10 cellular contexts compared by ENCODE assay signal in genomic region chr5:134245101-134245604, GRCh38. TPM values are rescaled to one million over a fixed set of nuclear protein-coding genes. Genes with fewer than 3 reads are reported as not detected.
DNase-seq lines count a peak whose midpoint lies in the region; ATAC-seq and TF ChIP-seq lines count a peak whose summit lies in the region.
"Had no signal": no experiment of that assay in that cellular context is flagged by ENCODE, and none has a peak within 500 bp of the region (broad histone marks: within the 10 kb centered on the region; RNA-seq: fewer than 3 reads in every experiment).

No MANE protein-coding gene starts in this region.

- H4K20me1 ChIP-seq in osteoblast (ENCODE audit: insufficient read depth, low read length) = no peaks in the 10 kb centered on the region

- H3K4me2 ChIP-seq in osteoblast (ENCODE audit: insufficient read depth, low read length) = peak overlapping the region; percentile 75

- H3K4me1 ChIP-seq in SJSA1 (replicated peaks) (peaks cover 39% of the 10 kb centered on the region), osteoblast (ENCODE audit: insufficient read depth, low read length) (peaks cover 57% of the 10 kb centered on the region)

- H2AFZ ChIP-seq in osteoblast (ENCODE audit: low read length) = peak overlapping the region; percentile 84

- no peak for ATAC-seq in activated CD4-positive, CD25-positive, alpha-beta regulatory T cell treated with anti-CD3 and anti-CD28 coated beads, Interleukin-2, amount 50 U/mL, for 24 hours
- no peak for ATAC-seq in GM18907 (IDR thresholded peaks at IDR 0.05; ENCODE audit: unreplicated experiment)

- H3K4me3 ChIP-seq in SJSA1 (no peak overlapping the region), osteoblast (ENCODE audit: insufficient read depth, low read length) (peak overlapping the region; percentile 45)

- TF ChIP-seq CTCF in osteoblast (IDR thresholded peaks at IDR 0.05; ENCODE audit: extremely low read depth, low read depth, low read length) = no peak

- H3K9me3 ChIP-seq in SJSA1 (replicated peaks) = no peaks in the 10 kb centered on the region
- H3K9me3 ChIP-seq in osteoblast (ENCODE audit: low read depth, low read length) = no peaks in the 10 kb centered on the region

- H3K27ac ChIP-seq in SJSA1 (peak overlapping the region; percentile 56), osteoblast (ENCODE audit: low read depth, low read length) (peak overlapping the region; percentile 68)

- no peaks in the 10 kb centered on the region for H3K27me3 ChIP-seq in SJSA1 (replicated peaks)
- H3K27me3 ChIP-seq in osteoblast (ENCODE audit: insufficient read depth, low read length) = no peaks in the 10 kb centered on the region

- no peaks in the 10 kb centered on the region for H3K36me3 ChIP-seq in SJSA1
- no peaks in the 10 kb centered on the region for H3K36me3 ChIP-seq in osteoblast (ENCODE audit: insufficient read depth, low read length)

- H3K79me2 ChIP-seq in osteoblast (ENCODE audit: insufficient read depth, low read length) = no peaks in the 10 kb centered on the region

- peak; percentile 48 for DNase-seq in EH (ENCODE audit: low read depth)
- DNase-seq in SJSA1 (ENCODE audit: low read depth in 1 of 2, low spot score in 2 of 2) = peak; percentile 82 to 84
- peak; percentile 68 for DNase-seq in fibroblast of peridontal ligament (ENCODE audit: extremely low read depth)
- DNase-seq in osteoblast (ENCODE audit: insufficient read length, low spot score, missing footprints) = peak; percentile 31
- no peak for DNase-seq in NCI-H2107 treated with DMSO at 0.1 percent for 48 hours (lab: John Stamatoyannopoulos, UW; ENCODE audit: unreplicated experiment)
- DNase-seq in activated naive CD4-positive, alpha-beta T cell (lab: John Stamatoyannopoulos, UW) = no peak
- DNase-seq: activated effector memory CD4-positive, alpha-beta T cell treated with anti-CD3 and anti-CD28 coated beads, Interleukin-2, amount 50 U/mL, for 16 hours; immature natural killer cell had no signal

RNA-seq across cellular contexts. Expression of gene PPP2CA, which starts 19.3 kb away (rescaled TPM):
- 445 and 446 TPM in 2 replicates for total RNA-seq in SJSA1 (2014; rRNA removed; shearing (Covaris generic))
- total RNA-seq in osteoblast = 44.2 and 55.4 TPM in 2 replicates

Comparison
In these comparisons a context has a peak if more than half of its experiments do, and no peak if none do; other contexts are left out.
1. DNase-seq: peak in EH (single experiment), SJSA1 (2 of 2), fibroblast of peridontal ligament (single experiment) and osteoblast (single experiment); none in NCI-H2107 treated with DMSO at 0.1 percent for 48 hours (single experiment) and activated naive CD4-positive, alpha-beta T cell (0 of 4).